In the genomic region with DNA sequence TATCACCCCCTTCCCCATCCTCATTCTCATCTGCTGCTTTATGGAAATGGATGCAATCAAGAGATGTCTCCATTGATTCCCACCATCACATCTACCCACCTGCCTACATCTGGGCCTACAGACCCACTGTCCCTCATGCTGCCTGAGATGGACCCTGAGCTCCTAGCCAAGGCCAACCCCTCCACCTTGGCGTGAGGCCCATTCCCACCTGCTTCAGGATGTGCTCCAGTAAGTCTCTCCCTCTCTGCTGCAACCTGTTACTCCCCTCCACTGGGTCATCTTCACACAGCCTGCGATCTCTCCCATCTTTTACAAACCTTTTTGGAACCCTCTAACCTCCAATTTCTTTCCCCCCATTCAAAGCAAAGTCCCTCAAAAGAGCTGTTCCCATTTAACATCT, we compare ENCODE assay signal across 19 cellular contexts.
"Had no signal": no experiment of that assay in that cellular context is flagged by ENCODE, and none has a peak within 500 bp of the region (broad histone marks: within the 10 kb centered on the region; RNA-seq: fewer than 3 reads in every experiment).

No MANE protein-coding gene starts in this region.

- H3K4me3 Mint-ChIP-seq: central memory CD8-positive, alpha-beta T cell; nephron progenitor cell; T-helper 17 cell had no signal

- DNase-seq: activated CD8-positive, alpha-beta memory T cell treated with anti-CD3 and anti-CD28 coated beads, Interleukin-2, amount 50 U/mL, for 4 hours; activated gamma-delta T cell treated with Interleukin-2 at 50 U/mL for 16 hours; gastrocnemius medialis; head of caudate nucleus; kidney; midbrain; nephron progenitor cell; occipital lobe; stimulated activated CD4-positive, alpha-beta T cell treated with anti-CD3 and anti-CD28 coated beads, Interleukin-15, amount 100 ng/mL, for 24 hours; stimulated activated CD4-positive, alpha-beta T cell treated with anti-CD3 and anti-CD28 coated beads, Interleukin-2, amount 100 ng/mL, for 48 hours; T-helper 17 cell; tibial artery had no signal

- H3K27ac Mint-ChIP-seq: nephron progenitor cell had no signal

- H3K4me3 ChIP-seq: ascending aorta, coronary artery, gastrocnemius medialis, right atrium auricular region, skin epidermis, tibial artery had no signal

- H3K27me3 ChIP-seq: ascending aorta, gastrocnemius medialis, right atrium auricular region, tibial artery had no signal

- H3K9me3 Mint-ChIP-seq: central memory CD8-positive, alpha-beta T cell; nephron progenitor cell had no signal

- ATAC-seq: esophagus mucosa, gastrocnemius medialis, left lobe of liver, T-helper 17 cell had no signal

- H3K27me3 Mint-ChIP-seq: central memory CD8-positive, alpha-beta T cell; T-helper 17 cell had no signal

- H3K27ac ChIP-seq: ascending aorta, coronary artery, gastrocnemius medialis, right atrium auricular region, skin epidermis, tibial artery had no signal

- H3K9me3 ChIP-seq: ascending aorta, gastrocnemius medialis, right atrium auricular region, tibial artery had no signal
